Comparison of ENCODE assay signal across 24 cellular contexts in the genomic region with DNA sequence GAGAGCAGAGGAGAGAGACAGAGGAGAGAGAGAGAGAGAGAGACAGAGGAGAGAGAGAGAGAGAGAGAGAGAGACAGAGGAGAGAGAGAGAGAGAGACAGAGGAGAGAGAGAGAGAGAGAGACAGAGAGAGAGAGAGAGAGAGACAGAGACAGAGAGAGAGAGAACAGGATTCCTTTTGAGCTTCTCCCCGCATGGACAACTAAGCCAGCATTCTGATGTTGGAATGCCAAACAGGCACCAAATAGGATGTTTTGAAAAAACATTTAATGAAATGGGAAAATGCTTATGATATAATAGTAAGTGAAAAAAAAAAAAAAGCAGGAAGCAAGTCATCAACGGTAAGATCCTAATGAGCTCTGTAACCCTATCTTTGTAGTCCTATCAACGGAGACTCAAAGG.
DNase-seq lines count a peak whose midpoint lies in the region; ATAC-seq lines count a peak whose summit lies in the region.
"Had no signal": no experiment of that assay in that cellular context is flagged by ENCODE, and none has a peak within 500 bp of the region (broad histone marks: within the 10 kb centered on the region; RNA-seq: fewer than 3 reads in every experiment).

No MANE protein-coding gene starts in this region.

- H3K27ac Mint-ChIP-seq in T-helper 1 cell treated with Interleukin-12 subunit alpha and Interleukin-12 subunit beta and Interleukin-4 antibody, amounts not matched to agents 30 μg/mL and 1 μg/mL, for 36 hours, result peak overlapping the region; percentile 11
- peak overlapping the region; percentile 26 to 60 for H3K27ac Mint-ChIP-seq in natural killer cell treated with Interleukin-12 subunit alpha and Interleukin-12 subunit beta and Interleukin-15 and Interleukin-18, amount 100 ng/mL, for 72 hours

- H3K36me3 Mint-ChIP-seq in T-helper 1 cell treated with Interleukin-12 subunit alpha and Interleukin-12 subunit beta and Interleukin-4 antibody, amounts not matched to agents 30 μg/mL and 1 μg/mL, for 36 hours (ENCODE audit: low read depth), result peaks cover 17% of the 10 kb centered on the region
- no peaks in the 10 kb centered on the region for H3K36me3 Mint-ChIP-seq in natural killer cell treated with Interleukin-12 subunit alpha and Interleukin-12 subunit beta and Interleukin-15 and Interleukin-18, amount 100 ng/mL, for 72 hours
- H3K36me3 Mint-ChIP-seq: naive thymus-derived CD8-positive, alpha-beta T cell had no signal

- no peaks in the 10 kb centered on the region for H3K9me3 Mint-ChIP-seq in T-helper 1 cell treated with Interleukin-12 subunit alpha and Interleukin-12 subunit beta and Interleukin-4 antibody, amounts not matched to agents 30 μg/mL and 1 μg/mL, for 36 hours
- H3K9me3 Mint-ChIP-seq in natural killer cell treated with Interleukin-12 subunit alpha and Interleukin-12 subunit beta and Interleukin-15 and Interleukin-18, amount 100 ng/mL, for 72 hours, result no peaks in the 10 kb centered on the region
- H3K9me3 Mint-ChIP-seq: naive thymus-derived CD8-positive, alpha-beta T cell had no signal

- DNase-seq in T-helper 1 cell (no peak), EH (ENCODE audit: low read depth) (peak; percentile 30), amniotic epithelial cell (ENCODE audit: low read depth) (peak; percentile 14), NCI-H510A treated with DMSO at 0.1 percent for 48 hours (lab: John Stamatoyannopoulos, UW) (no peak), DMS 273 treated with DMSO at 0.1 percent for 48 hours (lab: John Stamatoyannopoulos, UW) (no peak)
- no peak for DNase-seq in natural killer cell treated with Interleukin-12 subunit alpha and Interleukin-12 subunit beta and Interleukin-15 and Interleukin-18, amount 100 ng/mL, for 72 hours (ENCODE audit: low spot score)
- DNase-seq in activated CD4-positive, alpha-beta T cell treated with anti-CD3 and anti-CD28 coated beads, Interleukin-2, amount 50 U/mL, for 1 hour, result no peak
- DNase-seq: 8988T; activated gamma-delta T cell treated with Interleukin-2 at 50 U/mL for 16 hours; activated T-cell treated with anti-CD3 and anti-CD28 coated beads, Interleukin-2, amount 50 U/mL, for 1 hour; cerebellar nuclear complex; DMS153; gastrocnemius medialis; lower lobe of right lung; naive thymus-derived CD8-positive, alpha-beta T cell; NCI-H1105 treated with DMSO at 0.1 percent for 48 hours; NCI-H1930; NCI-H2171 treated with DMSO at 0.1 percent for 48 hours; NCI-H510A; stimulated activated CD4-positive, alpha-beta T cell treated with anti-CD3 and anti-CD28 coated beads, Interleukin-15, amount 100 ng/mL, for 24 hours; stimulated activated naive CD4-positive, alpha-beta T cell; upper lobe of right lung had no signal

- H3K4me1 Mint-ChIP-seq in T-helper 1 cell treated with Interleukin-12 subunit alpha and Interleukin-12 subunit beta and Interleukin-4 antibody, amounts not matched to agents 30 μg/mL and 1 μg/mL, for 36 hours (ENCODE audit: low read depth), result peaks cover 68% of the 10 kb centered on the region
- peaks cover 72 to 78% of the 10 kb centered on the region in 2 donors for H3K4me1 Mint-ChIP-seq in natural killer cell treated with Interleukin-12 subunit alpha and Interleukin-12 subunit beta and Interleukin-15 and Interleukin-18, amount 100 ng/mL, for 72 hours (ENCODE audit: low read depth in 2 of 2)

- no peak for ATAC-seq in natural killer cell treated with Interleukin-12 subunit alpha and Interleukin-12 subunit beta and Interleukin-15 and Interleukin-18, amount 100 ng/mL, for 72 hours
- ATAC-seq: activated CD4-positive, CD25-positive, alpha-beta regulatory T cell treated with anti-CD3 and anti-CD28 coated beads, Interleukin-2, amount 50 U/mL, for 24 hours; gastrocnemius medialis; lower lobe of right lung; naive thymus-derived CD8-positive, alpha-beta T cell; upper lobe of right lung had no signal

- H3K4me3 Mint-ChIP-seq in T-helper 1 cell treated with Interleukin-12 subunit alpha and Interleukin-12 subunit beta and Interleukin-4 antibody, amounts not matched to agents 30 μg/mL and 1 μg/mL, for 36 hours, result peak overlapping the region; percentile 41
- peak overlapping the region; percentile 52 for H3K4me3 Mint-ChIP-seq in natural killer cell treated with Interleukin-12 subunit alpha and Interleukin-12 subunit beta and Interleukin-15 and Interleukin-18, amount 100 ng/mL, for 72 hours

- no peaks in the 10 kb centered on the region for H3K27me3 Mint-ChIP-seq in T-helper 1 cell treated with Interleukin-12 subunit alpha and Interleukin-12 subunit beta and Interleukin-4 antibody, amounts not matched to agents 30 μg/mL and 1 μg/mL, for 36 hours (ENCODE audit: low read depth)
- H3K27me3 Mint-ChIP-seq in natural killer cell treated with Interleukin-12 subunit alpha and Interleukin-12 subunit beta and Interleukin-15 and Interleukin-18, amount 100 ng/mL, for 72 hours, result no peaks in the 10 kb centered on the region
- H3K27me3 Mint-ChIP-seq: naive thymus-derived CD8-positive, alpha-beta T cell had no signal

Comparison
In these comparisons a context has a peak if more than half of its experiments do, and no peak if none do; other contexts are left out.
1. DNase-seq: peak in EH (single experiment) and amniotic epithelial cell (single experiment); none in T-helper 1 cell (0 of 5), natural killer cell treated with Interleukin-12 subunit alpha and Interleukin-12 subunit beta and Interleukin-15 and Interleukin-18, amount 100 ng/mL, for 72 hours (single experiment), activated CD4-positive, alpha-beta T cell treated with anti-CD3 and anti-CD28 coated beads, Interleukin-2, amount 50 U/mL, for 1 hour (single experiment), NCI-H510A treated with DMSO at 0.1 percent for 48 hours (single experiment) and DMS 273 treated with DMSO at 0.1 percent for 48 hours (single experiment).